Comparison of ENCODE assay signal across 8 cellular contexts in genomic region chr9:35490155-35490909, GRCh38. TPM values are rescaled to one million over a fixed set of nuclear protein-coding genes. Genes with fewer than 3 reads are reported as not detected.
DNase-seq lines count a peak whose midpoint lies in the region; ATAC-seq, FAIRE-seq and TF ChIP-seq lines count a peak whose summit lies in the region.

No MANE protein-coding gene starts in this region.

- peak overlapping the region; percentile 96 for H3K27ac ChIP-seq in IMR-90 (ENCODE audit: insufficient read depth, low read length)
- H3K27ac ChIP-seq in small intestine (ENCODE audit: low read depth in 1 of 2, low read length in 1 of 2): peak overlapping the region; percentile 53 to 92

- POLR2A ChIA-PET in Caco-2 (lab: Charles Lee) (interaction anchor here (0.6 to 1.6 kb wide), 6 partner anchors 21 to 413 kb away, joined by 3 to 12 read pairs (median 6); no protein-coding TSS in a partner anchor), IMR-90 (lab: Charles Lee; ENCODE audit: unreplicated experiment) (interaction anchor here (0.6 to 1.6 kb wide), 5 partner anchors 30 to 197 kb away, joined by 3 to 13 read pairs (median 5); no protein-coding TSS in a partner anchor)

- H2BK20ac ChIP-seq in IMR-90 (ENCODE audit: low read depth, low read length): peak overlapping the region; percentile 2; the same call in 1 of the 2 replicates

- peak in 1 of 2 experiments; percentile 40 for DNase-seq in Caco-2
- no peak for DNase-seq in IMR-90
- DNase-seq in immature natural killer cell: no peak
- peak; percentile 34 for DNase-seq in small intestine
- DNase-seq in HUDEP-2 (lab: John Stamatoyannopoulos, UW; ENCODE audit: unreplicated experiment in 76 of 76): no peak

- H4K8ac ChIP-seq in IMR-90 (ENCODE audit: low read depth in 2 of 2, low read length in 2 of 2): peak overlapping the region; percentile 50 to 91

- H3K27ac Mint-ChIP-seq in Caco-2 (ENCODE audit: unreplicated experiment): peak overlapping the region; percentile 93
- peak overlapping the region; percentile 89 to 98 (median 95) for H3K27ac Mint-ChIP-seq in brain
- H3K27ac Mint-ChIP-seq in immature natural killer cell: peak overlapping the region in 3 of 6 donors; percentile 18 to 51 (median 29)

- peak overlapping the region; percentile 74 for H3K23ac ChIP-seq in IMR-90 (ENCODE audit: low read depth, low read length)

- peak overlapping the region; percentile 73 for H3K14ac ChIP-seq in IMR-90 (replicated peaks; ENCODE audit: low read depth, low read length)

- H3K4me1 ChIP-seq in Caco-2 (peaks cover 18% of the 10 kb centered on the region), IMR-90 (ENCODE audit: control insufficient read depth, insufficient read depth, low read length) (peaks cover 3% of the 10 kb centered on the region), small intestine (ENCODE audit: control insufficient read depth in 2 of 2, insufficient read depth in 1 of 2, low read depth in 1 of 2, low read length in 1 of 2) (no peaks in the 10 kb centered on the region)

- H3K4me3 Mint-ChIP-seq in Caco-2 (ENCODE audit: unreplicated experiment) (peak overlapping the region; percentile 97), brain (peak overlapping the region; percentile 90 to 97 (median 95)), immature natural killer cell (peak overlapping the region; percentile 80 to 85 (median 84))

- peak overlapping the region; percentile 35 for H2BK120ac ChIP-seq in IMR-90 (ENCODE audit: low read depth, low read length)

- H2BK15ac ChIP-seq in IMR-90 (ENCODE audit: low read depth, low read length): peak overlapping the region; percentile 89; the same call in 2 of the 3 replicates

- peak overlapping the region; percentile 79 for H3K56ac ChIP-seq in IMR-90 (ENCODE audit: extremely low read depth, insufficient read depth, low read length)

- peak overlapping the region; percentile 88 for H3K9ac ChIP-seq in IMR-90 (ENCODE audit: low read depth, low read length)

- H3K4me3 ChIP-seq in Caco-2 (ENCODE audit: low read depth, low read length) (peak overlapping the region; percentile 52), IMR-90 (ENCODE audit: insufficient read depth, low read depth, low read length) (peak overlapping the region; percentile 89), small intestine (ENCODE audit: low read depth in 1 of 2, low read length in 2 of 2) (peak overlapping the region; percentile 44 to 70)

- intact Hi-C loops in Caco-2 (cut with micrococcal nuclease; ENCODE audit: unreplicated experiment) (loop anchor here (1.0 kb wide), 2 partner anchors 21 to 49 kb away; no protein-coding TSS in a partner anchor), IMR-90 (cut with micrococcal nuclease) (loop anchor here (2.0 kb wide), 1 partner anchor 20 kb away; no protein-coding TSS in a partner anchor)

- in situ Hi-C loops in IMR-90 (cut with MboI; ENCODE audit: low sequenced_read_pairs): loop anchor here (5.0 kb wide), 1 partner anchor 62 kb away; no protein-coding TSS in a partner anchor

- no peaks in the 10 kb centered on the region for H3K27me3 ChIP-seq in Caco-2 (replicated peaks; ENCODE audit: control insufficient read depth, insufficient read depth, low read length)
- no peaks in the 10 kb centered on the region for H3K27me3 ChIP-seq in IMR-90 (ENCODE audit: control insufficient read depth, insufficient read depth, low read length)
- H3K27me3 ChIP-seq in small intestine (ENCODE audit: control insufficient read depth in 2 of 2, insufficient read depth in 2 of 2, low read length in 2 of 2): no peaks in the 10 kb centered on the region

- no peak for TF ChIP-seq RAD21 in IMR-90 (IDR thresholded peaks at IDR 0.05; ENCODE audit: low read length)

- peak overlapping the region; percentile 92 for H4K91ac ChIP-seq in IMR-90 (ENCODE audit: insufficient read depth, low read depth, low read length)

- peak overlapping the region; percentile 92 for H2AFZ ChIP-seq in IMR-90 (replicated peaks; ENCODE audit: low read length, poor library complexity)

- no peak for TF ChIP-seq CTCF in Caco-2 (IDR thresholded peaks at IDR 0.05; ENCODE audit: insufficient read depth in 1 of 2, low read depth in 1 of 2, low read length in 1 of 2, severe bottlenecking in 1 of 2, unreplicated experiment in 1 of 2)
- TF ChIP-seq CTCF in IMR-90 (conservative IDR thresholded peaks at IDR 0.05; ENCODE audit: low read depth, low read length): no peak
- no peak for TF ChIP-seq CTCF in brain (conservative IDR thresholded peaks at IDR 0.05)

- H3K9me3 ChIP-seq in Caco-2: no peaks in the 10 kb centered on the region
- no peaks in the 10 kb centered on the region for H3K9me3 ChIP-seq in IMR-90 (ENCODE audit: control insufficient read depth, insufficient read depth, low read length)
- H3K9me3 ChIP-seq in small intestine (ENCODE audit: control insufficient read depth, low read depth): no peaks in the 10 kb centered on the region

- peak overlapping the region; percentile 94 for H3K4me2 ChIP-seq in IMR-90 (ENCODE audit: low read depth, low read length)

- H4K20me1 ChIP-seq in IMR-90 (ENCODE audit: insufficient read depth, low read length): peaks cover 7% of the 10 kb centered on the region

- H3K18ac ChIP-seq in IMR-90 (ENCODE audit: low read depth, low read length): peak overlapping the region; percentile 64

- H3K36me3 Mint-ChIP-seq in Caco-2 (ENCODE audit: insufficient read depth, unreplicated experiment) (peaks cover 29% of the 10 kb centered on the region), brain (peaks cover 8% of the 10 kb centered on the region), immature natural killer cell (no peaks in the 10 kb centered on the region)

- H3K9me3 Mint-ChIP-seq in Caco-2 (ENCODE audit: unreplicated experiment) (no peaks in the 10 kb centered on the region), brain (peaks cover 2 to 13% (median 6%) of the 10 kb centered on the region in 5 experiments), immature natural killer cell (no peaks in the 10 kb centered on the region)

- CTCF ChIA-PET in Caco-2 (lab: Charles Lee) (interaction anchor here (0.5 to 2.5 kb wide), 11 partner anchors 21 to 329 kb away, joined by 3 to 27 read pairs (median 6); partner anchors contain the start of gene UNC13B), IMR-90 (lab: Yijun Ruan, JAX) (interaction anchor here (1.0 to 1.6 kb wide), 3 partner anchors 63 to 68 kb away, joined by 4 to 18 read pairs (median 6); no protein-coding TSS in a partner anchor)

- H3K4me1 Mint-ChIP-seq in Caco-2 (ENCODE audit: low read depth, unreplicated experiment): peaks cover 26% of the 10 kb centered on the region
- peaks cover 38% of the 10 kb centered on the region for H3K4me1 Mint-ChIP-seq in brain
- peaks cover 17 to 35% of the 10 kb centered on the region in 2 donors for H3K4me1 Mint-ChIP-seq in immature natural killer cell

- dilution Hi-C loops in IMR-90 (cut with HindIII; ENCODE audit: low sequenced_read_pairs, unreplicated experiment): no loop called here

- H3K4ac ChIP-seq in IMR-90 (ENCODE audit: low read depth, low read length): peak overlapping the region; percentile 95

- peak; percentile 0 for ATAC-seq in IMR-90 (ENCODE audit: low read depth)
- no peak for ATAC-seq in GM21576 (IDR thresholded peaks at IDR 0.05; ENCODE audit: unreplicated experiment)
- no peak for ATAC-seq in HG02840 (IDR thresholded peaks at IDR 0.05; ENCODE audit: low FRiP score, unreplicated experiment)

- 0% methylated on average over 30 of the region's 44 CpGs; no CpG with 5 or more reads in 1 of the 2 experiments for WGBS in IMR-90 (ENCODE audit: extremely low coverage in 2 of 2, insufficient read length in 1 of 2), 2 experiments
- WGBS in small intestine, 3 donors: 7 to 9% (median 7%) methylated on average over 31 to 44 of the region's 44 CpGs

- H2BK5ac ChIP-seq in IMR-90 (ENCODE audit: low read depth, low read length, poor library complexity, severe bottlenecking): peak overlapping the region; percentile 91

- H3K27me3 Mint-ChIP-seq in Caco-2 (ENCODE audit: insufficient read depth, unreplicated experiment): no peaks in the 10 kb centered on the region
- H3K27me3 Mint-ChIP-seq in brain: peaks cover 8% of the 10 kb centered on the region
- H3K27me3 Mint-ChIP-seq in immature natural killer cell (ENCODE audit: low read depth in 3 of 3): peaks cover under 1 to 8% (median 4%) of the 10 kb centered on the region in 3 donors

- peak overlapping the region; percentile 97 for H2AK5ac ChIP-seq in IMR-90 (ENCODE audit: low read depth, low read length)

- no TSS peak for BruUV-seq in Caco-2 (replicated peaks; lab: Mats Ljungman, UMichigan)
- BruUV-seq in IMR-90 (replicated peaks; lab: Mats Ljungman, UMichigan): no TSS peak

- FAIRE-seq in small intestine (lab: Jason Lieb, UNC): no peak

- no peak for TF ChIP-seq POLR2A in IMR-90 (IDR thresholded peaks at IDR 0.05; ENCODE audit: low read depth, low read length)

- peak overlapping the region; percentile 91 for H2AK9ac ChIP-seq in IMR-90 (replicated peaks; ENCODE audit: low read depth, low read length, poor library complexity)

- H3K79me1 ChIP-seq in IMR-90 (ENCODE audit: low read depth in 1 of 2, low read length in 2 of 2): peaks cover 0 to 37% of the 10 kb centered on the region in 2 experiments; a peak in 3 of 4 replicates

- H3K36me3 ChIP-seq in Caco-2 (ENCODE audit: control insufficient read depth, insufficient read depth, low read length): no peaks in the 10 kb centered on the region
- H3K36me3 ChIP-seq in IMR-90 (ENCODE audit: control insufficient read depth, insufficient read depth, low read length): no peaks in the 10 kb centered on the region
- H3K36me3 ChIP-seq in small intestine (ENCODE audit: control insufficient read depth in 2 of 2, insufficient read depth in 2 of 2, low read length in 2 of 2): no peaks in the 10 kb centered on the region

- H4K5ac ChIP-seq in IMR-90 (ENCODE audit: low read depth, low read length): peak overlapping the region; percentile 68

- H3K9me1 ChIP-seq in IMR-90 (ENCODE audit: insufficient read depth, low read length): no peaks in the 10 kb centered on the region

TF ChIP-seq in IMR-90, 13 proteins besides CTCF, POLR2A, EP300 and RAD21 (continues in another document):
- TF ChIP-seq MXI1 (IDR thresholded peaks at IDR 0.05; ENCODE audit: borderline replicate concordance, low read depth, low read length): no peak

RNA-seq across cellular contexts. Expression of gene RUSC2, which starts 0.4 kb away (rescaled TPM):
- total RNA-seq in Caco-2 (2022): 13.0 and 13.5 TPM in 2 replicates
- total RNA-seq in IMR-90 (2012; rRNA removed): 17.4 and 18.3 TPM in 2 replicates
- 35.4 and 42.8 TPM in 2 replicates for polyA plus RNA-seq in IMR-90 (2012; rRNA removed)
- polyA plus RNA-seq in IMR-90 (2012; cell fraction: cytosol; rRNA removed): 16.0 and 32.6 TPM in 2 replicates
- 90.1 and 162 TPM in 2 replicates for polyA plus RNA-seq in IMR-90 (2012; cell fraction: nucleus; rRNA removed; ENCODE audit: low replicate concordance)
- 45.0 TPM for polyA plus RNA-seq in brain (ENCODE audit: insufficient read depth, low read depth, low replicate concordance)
- under 1 TPM in 2 of 3 donors, not detected in 1; 0.44 to 0.69 TPM for polyA plus RNA-seq in immature natural killer cell
- polyA plus RNA-seq in small intestine: 1 to 10 TPM; 2.2 to 8.9 (median 3.5) TPM
